19 cellular contexts compared by ENCODE assay signal in the genomic region with DNA sequence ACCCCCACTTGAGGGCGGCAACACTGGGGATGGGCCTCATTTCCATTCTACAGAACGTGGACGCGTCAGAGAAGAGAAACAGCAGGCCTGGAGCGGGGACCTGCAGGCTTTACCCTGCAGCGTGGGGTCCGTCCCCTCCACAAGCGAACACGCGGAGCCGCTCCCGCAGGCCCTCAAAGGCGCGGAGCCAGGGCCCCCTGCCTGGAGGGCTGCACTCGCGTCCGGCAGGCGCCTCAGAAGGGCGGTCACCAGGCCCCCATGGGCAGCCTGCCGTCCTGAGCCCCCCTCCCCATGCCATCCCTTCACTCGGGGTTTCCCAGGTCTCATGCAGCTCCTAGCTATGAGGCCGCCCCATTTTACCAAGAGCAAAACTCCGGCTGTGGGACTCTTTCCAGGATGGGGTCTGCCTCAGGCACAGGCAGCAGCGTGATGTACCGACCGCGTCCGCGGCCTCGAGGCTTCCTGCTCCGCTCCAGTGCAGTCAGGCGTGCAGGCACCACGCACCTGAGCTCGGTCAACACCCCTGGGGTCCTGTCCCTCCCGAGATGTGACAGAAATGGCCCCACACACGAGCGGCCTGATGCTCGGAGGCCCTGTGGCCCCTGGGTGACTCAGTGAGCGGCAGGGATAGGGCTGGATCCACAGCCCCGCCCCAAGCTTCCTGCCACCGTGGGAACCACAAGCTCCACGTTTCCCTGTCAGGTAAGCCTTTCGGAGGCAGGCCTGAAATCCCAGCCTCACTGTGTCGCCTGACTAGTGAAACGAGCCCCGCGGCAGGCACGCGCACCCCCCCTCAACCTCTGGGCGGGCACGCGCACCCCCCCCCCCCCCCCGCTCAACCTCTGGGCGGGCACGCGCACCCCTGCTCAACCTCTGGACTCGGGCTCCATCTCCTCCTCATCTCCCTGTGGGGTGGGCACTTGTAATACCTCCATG. TPM values are rescaled to one million over a fixed set of nuclear protein-coding genes. Genes with fewer than 3 reads are reported as not detected.
DNase-seq lines count a peak whose midpoint lies in the region; ATAC-seq, FAIRE-seq and TF ChIP-seq lines count a peak whose summit lies in the region.
"Had no signal": no experiment of that assay in that cellular context is flagged by ENCODE, and none has a peak within 500 bp of the region (broad histone marks: within the 10 kb centered on the region; RNA-seq: fewer than 3 reads in every experiment).

No MANE protein-coding gene starts in this region.

- peaks cover 9% of the 10 kb centered on the region for H3K79me1 ChIP-seq in neuronal stem cell (ENCODE audit: low read depth, low read length)

- peak; percentile 31 for DNase-seq in NCI-H2029 (lab: John Stamatoyannopoulos, UW)
- no peak for DNase-seq in NCI-H2029 treated with DMSO at 0.1 percent for 48 hours (lab: John Stamatoyannopoulos, UW)
- DNase-seq in Caco-2, result no peak
- DNase-seq in GM12878 (ENCODE audit: low read depth, low spot score), result no peak
- no peak for DNase-seq in neuronal stem cell (ENCODE audit: low spot score)
- no peak for DNase-seq in Kasumi-1 (lab: John Stamatoyannopoulos, UW)
- DNase-seq in RWPE1 (ENCODE audit: low spot score), result no peak
- DNase-seq in occipital lobe (lab: John Stamatoyannopoulos, UW), result no peak
- DNase-seq: BE2C; CD8-positive, alpha-beta T cell; H7; MG63; NCI-H1092 treated with DMSO at 0.1 percent for 48 hours; NCI-H345; OCI-M1; RPMI8226; SW 1271 had no signal

- intact Hi-C loops in Caco-2 (cut with micrococcal nuclease; ENCODE audit: unreplicated experiment), result loop anchor here (10.0 kb wide), 1 partner anchor 541 kb away; a partner anchor contains a TSS
- intact Hi-C loops in GM12878 (cut with micrococcal nuclease; ENCODE audit: unreplicated experiment), result no loop called here

- peak overlapping the region; percentile 58 for H2BK12ac ChIP-seq in neuronal stem cell (ENCODE audit: low read length)

- no peaks in the 10 kb centered on the region for H3K79me2 ChIP-seq in GM12878 (ENCODE audit: control insufficient read depth, insufficient read depth, low read length)

- H3K4me3 Mint-ChIP-seq in Caco-2 (ENCODE audit: unreplicated experiment), result no peak overlapping the region
- H3K4me3 Mint-ChIP-seq: CD8-positive, alpha-beta T cell had no signal

- TF ChIP-seq CTCF in Caco-2 (IDR thresholded peaks at IDR 0.05; ENCODE audit: insufficient read depth in 1 of 2, low read depth in 1 of 2, low read length in 1 of 2, severe bottlenecking in 1 of 2, unreplicated experiment in 1 of 2) (no peak), GM12878 (IDR thresholded peaks at IDR 0.05 in 2 of 3, conservative IDR thresholded peaks at IDR 0.05 in 1 of 3; ENCODE audit: control insufficient read depth in 2 of 3, extremely low read depth in 1 of 3, insufficient read depth in 1 of 3, low read depth in 3 of 3, low read length in 3 of 3) (no peak), RWPE1 (conservative IDR thresholded peaks at IDR 0.05; ENCODE audit: low read depth) (no peak)

- H3K23ac ChIP-seq in neuronal stem cell (ENCODE audit: low read depth, low read length, poor library complexity), result peak overlapping the region; percentile 22

- H3K4me2 ChIP-seq in GM12878 (ENCODE audit: control insufficient read depth, insufficient read depth) (no peak overlapping the region), neuronal stem cell (ENCODE audit: insufficient read depth, low read length, poor library complexity, severe bottlenecking) (no peak overlapping the region)

- H3K27ac Mint-ChIP-seq in Caco-2 (ENCODE audit: unreplicated experiment), result peak overlapping the region; percentile 25
- H3K27ac Mint-ChIP-seq: CD8-positive, alpha-beta T cell had no signal

- no peak for TF ChIP-seq EP300 in GM12878 (IDR thresholded peaks at IDR 0.05; ENCODE audit: borderline replicate concordance in 1 of 2, control insufficient read depth in 1 of 2, low read depth in 2 of 2, low read length in 2 of 2)

- RAD21 ChIA-PET in GM12878 (lab: Charles Lee; ENCODE audit: unreplicated experiment), result no interaction called here

- no peak for TF ChIP-seq RAD21 in GM12878 (IDR thresholded peaks at IDR 0.05; ENCODE audit: insufficient read depth, low read depth, low read length)

- no peak overlapping the region for H4K91ac ChIP-seq in neuronal stem cell (ENCODE audit: low read depth, low read length, poor library complexity)

- H3K27ac ChIP-seq in GM12878 (ENCODE audit: control insufficient read depth, insufficient read depth) (no peak overlapping the region), neuronal stem cell (replicated peaks; ENCODE audit: low read length) (no peak overlapping the region), RWPE1 (no peak overlapping the region)
- H3K27ac ChIP-seq: 22Rv1 had no signal

- ATAC-seq in GM12878, result no peak
- ATAC-seq: CD8-positive, alpha-beta T cell had no signal

- in situ Hi-C loops in GM12878 (cut with MboI), result no loop called here

- H3K4me3 ChIP-seq in Caco-2 (ENCODE audit: low read depth, low read length), result no peak overlapping the region
- H3K4me3 ChIP-seq in GM12878, result no peak overlapping the region
- no peak overlapping the region for H3K4me3 ChIP-seq in neuronal stem cell (ENCODE audit: low read length in 2 of 2)
- H3K4me3 ChIP-seq: MG63 had no signal

- no peak for FAIRE-seq in GM12878 (lab: Jason Lieb, UNC)

- no peak overlapping the region for H4K8ac ChIP-seq in neuronal stem cell (ENCODE audit: low read depth, low read length)

- 82% methylated on average over 50 of the region's 57 CpGs for WGBS in GM12878 (ENCODE audit: insufficient coverage, insufficient replicate concordance, low lambda C conversion rate, missing lambda C conversion rate)
- WGBS in neuronal stem cell (ENCODE audit: extremely low coverage in 2 of 2, insufficient read length in 2 of 2, insufficient replicate concordance in 1 of 2), 2 donors, result no CpG with 5 or more reads among the region's 57 CpGs

- POLR2A ChIA-PET in Caco-2 (lab: Charles Lee), result no interaction called here
- POLR2A ChIA-PET in GM12878 (lab: Charles Lee), result no interaction called here
- POLR2A ChIA-PET in RWPE1 (lab: Yijun Ruan, JAX; ENCODE audit: low non-redundant PET), result no interaction called here

- no TSS peak for BruUV-seq in Caco-2 (replicated peaks; lab: Mats Ljungman, UMichigan)
- no TSS peak for BruUV-seq in GM12878 (replicated peaks; lab: Mats Ljungman, UMichigan)

- peak overlapping the region; percentile 82 for H3K14ac ChIP-seq in neuronal stem cell (ENCODE audit: low read length)

- peaks cover 68% of the 10 kb centered on the region for H3K36me3 Mint-ChIP-seq in Caco-2 (ENCODE audit: insufficient read depth, unreplicated experiment)

- no peak overlapping the region for H3K4ac ChIP-seq in neuronal stem cell (ENCODE audit: low read length)

- H2BK120ac ChIP-seq in neuronal stem cell (ENCODE audit: low read depth, low read length), result peak overlapping the region; percentile 61

- H3K27me3 ChIP-seq in Caco-2 (replicated peaks; ENCODE audit: control insufficient read depth, insufficient read depth, low read length) (no peaks in the 10 kb centered on the region), GM12878 (replicated peaks in 1 of 2; ENCODE audit: control insufficient read depth in 2 of 2, insufficient read depth in 2 of 2, low read length in 1 of 2) (no peaks in the 10 kb centered on the region), neuronal stem cell (ENCODE audit: control insufficient read depth in 3 of 3, insufficient read depth in 3 of 3, low read depth in 1 of 3, low read length in 3 of 3) (peaks cover 0 to 2% (median 0%) of the 10 kb centered on the region in 3 experiments)
- H3K27me3 ChIP-seq: BE2C, MG63 had no signal

- H4K20me1 ChIP-seq in GM12878 (ENCODE audit: control insufficient read depth, insufficient read depth), result no peaks in the 10 kb centered on the region

- H3K9me3 ChIP-seq in Caco-2 (no peaks in the 10 kb centered on the region), GM12878 (replicated peaks; ENCODE audit: control insufficient read depth, insufficient read depth, low read length) (no peaks in the 10 kb centered on the region), neuronal stem cell (replicated peaks in 1 of 2; ENCODE audit: control insufficient read depth in 2 of 2, insufficient read depth in 1 of 2, low read depth in 1 of 2, low read length in 2 of 2) (no peaks in the 10 kb centered on the region)
- H3K9me3 ChIP-seq: BE2C, MG63 had no signal

- H2AK5ac ChIP-seq in neuronal stem cell (ENCODE audit: low read depth, low read length), result peak overlapping the region; percentile 64

- H2BK5ac ChIP-seq in neuronal stem cell (ENCODE audit: low read length), result no peak overlapping the region

- H2AFZ ChIP-seq in GM12878 (ENCODE audit: control insufficient read depth, low read depth, low read length), result no peak overlapping the region
- no peak overlapping the region for H2AFZ ChIP-seq in neuronal stem cell (ENCODE audit: low read length)

- peaks cover 12% of the 10 kb centered on the region for H3K4me1 Mint-ChIP-seq in Caco-2 (ENCODE audit: low read depth, unreplicated experiment)

- H3K18ac ChIP-seq in neuronal stem cell (ENCODE audit: low read length), result peak overlapping the region; percentile 27

- H3K9ac ChIP-seq in GM12878 (ENCODE audit: control insufficient read depth, insufficient read depth, low read length) (no peak overlapping the region), neuronal stem cell (ENCODE audit: low read depth, low read length, poor library complexity) (peak overlapping the region; percentile 44)

- TF ChIP-seq POLR2A in GM12878 (IDR thresholded peaks at IDR 0.05; ENCODE audit: low read depth, low read length), result peak; percentile 47

- SMC1A ChIA-PET in GM12878 (lab: Charles Lee; ENCODE audit: uncharacterized antibody, unreplicated experiment), result no interaction called here

- H2BK15ac ChIP-seq in neuronal stem cell (ENCODE audit: low read length), result no peak overlapping the region

- CTCF ChIA-PET in Caco-2 (lab: Charles Lee), result no interaction called here
- CTCF ChIA-PET in GM12878 (lab: Yijun Ruan, JAX), result interaction anchor here (0.9 to 1.1 kb wide), 2 partner anchors 29 to 36 kb away, joined by 3 to 4 read pairs; no protein-coding TSS in a partner anchor
- CTCF ChIA-PET in RWPE1 (lab: Yijun Ruan, JAX), result no interaction called here

- H3K4me1 ChIP-seq in Caco-2 (no peaks in the 10 kb centered on the region; the same call in 1 of the 2 replicates), GM12878 (ENCODE audit: control insufficient read depth, insufficient read depth, low read length) (peaks cover 5% of the 10 kb centered on the region; the same call in 1 of the 2 replicates), neuronal stem cell (ENCODE audit: control insufficient read depth in 2 of 2, insufficient read depth in 1 of 2, low read depth in 1 of 2, low read length in 2 of 2) (peaks cover 3 to 8% of the 10 kb centered on the region in 2 donors)

- H3K9me3 Mint-ChIP-seq in Caco-2 (ENCODE audit: unreplicated experiment), result no peaks in the 10 kb centered on the region
- H3K9me3 Mint-ChIP-seq: CD8-positive, alpha-beta T cell had no signal

- no peaks in the 10 kb centered on the region for H3K27me3 Mint-ChIP-seq in Caco-2 (ENCODE audit: insufficient read depth, unreplicated experiment)

- peaks cover 3% of the 10 kb centered on the region for H3K36me3 ChIP-seq in Caco-2 (ENCODE audit: control insufficient read depth, insufficient read depth, low read length)
- no peaks in the 10 kb centered on the region for H3K36me3 ChIP-seq in GM12878 (ENCODE audit: control insufficient read depth in 2 of 2, insufficient read depth in 2 of 2, low read length in 1 of 2)
- H3K36me3 ChIP-seq in neuronal stem cell (replicated peaks in 1 of 2; ENCODE audit: control insufficient read depth in 2 of 2, insufficient read depth in 2 of 2, low read length in 2 of 2), result peaks cover 10 to 13% of the 10 kb centered on the region in 2 donors
- H3K36me3 ChIP-seq: BE2C had no signal

RNA-seq across cellular contexts. Expression of a gene that starts 5.2 kb away (rescaled TPM):
- total RNA-seq in Caco-2 (2022) (16.5 and 20.1 TPM in 2 replicates), GM12878 (2014; rRNA removed) (16.8 and 24.6 TPM in 2 replicates), GM12878 (2014; rRNA removed; fragmentation: Illumina TruSeq; extraction: Trizol) (2.6 and 2.8 TPM in 2 replicates), GM12878 (2021) (20.3 and 23.6 TPM in 2 replicates), occipital lobe (5.0 TPM)
- total RNA-seq in GM12878 (2013; cell fraction: nucleolus; rRNA removed), result 19.8 and 23.7 TPM in 2 replicates
- polyA plus RNA-seq in GM12878 (2011; ENCODE audit: low read depth), result 4.9 TPM
- polyA plus RNA-seq in GM12878 (2011; rRNA removed) (2.8 and 5.2 TPM in 2 replicates), GM12878 (2014; fragmentation: Illumina TruSeq; extraction: Trizol) (0.52 and 1.3 TPM in 2 replicates), GM12878 (2014; fragmentation: Nextera tagmentation; extraction: Ambion mirVana) (1 to 10 TPM in 1 of 2 experiments, under 1 TPM in 1; 0.14 to 2.1 TPM), GM12878 (2014; rRNA removed) (24.8 and 27.1 TPM in 2 replicates), GM12878 (2016; fragmentation: Nextera tagmentation; extraction: Ambion mirVana) (10 to 100 TPM; 17.5 to 20.9 TPM)
- polyA plus RNA-seq in GM12878 (2011; cell fraction: cytosol; rRNA removed), result 8.2 and 16.1 TPM in 2 replicates
- polyA plus RNA-seq in GM12878 (2011; cell fraction: nucleus; rRNA removed), result 87.0 and 101 TPM in 2 replicates
- polyA plus RNA-seq in GM12878 (2012), result 21.9 and 22.9 TPM in 2 replicates
- polyA minus RNA-seq in GM12878 (2011; rRNA and poly(A)+ RNA removed), result 1.4 and 5.8 TPM in 2 replicates
- polyA minus RNA-seq in GM12878 (2011; cell fraction: cytosol; rRNA and poly(A)+ RNA removed), result 1.8 and 2.8 TPM in 2 replicates
- polyA minus RNA-seq in GM12878 (2011; cell fraction: nucleus; rRNA and poly(A)+ RNA removed), result 7.5 and 11.9 TPM in 2 replicates
- polyA plus RNA-seq in neuronal stem cell (2013, experiment 1 of 2), result 13.0 TPM
- polyA plus RNA-seq in neuronal stem cell (2013, experiment 2 of 2), result 12.0 TPM

RNA-seq across cellular contexts. Expression of a gene that starts 19.5 kb away (rescaled TPM):
- 0.07 and 0.20 TPM in 2 replicates for total RNA-seq in Caco-2 (2022)
- 0.42 and 0.61 TPM in 2 replicates for total RNA-seq in GM12878 (2013; cell fraction: nucleolus; rRNA removed)
- 2.6 and 2.7 TPM in 2 replicates for total RNA-seq in GM12878 (2014; rRNA removed)
- 3.5 and 4.4 TPM in 2 replicates for total RNA-seq in GM12878 (2014; rRNA removed; fragmentation: Illumina TruSeq; extraction: Trizol)
- total RNA-seq in GM12878 (2021), result 9.1 and 9.9 TPM in 2 replicates
- 4.9 TPM for polyA plus RNA-seq in GM12878 (2011; ENCODE audit: low read depth)
- 0.03 and 0.17 TPM in 2 replicates for polyA plus RNA-seq in GM12878 (2011; rRNA removed)
- polyA plus RNA-seq in GM12878 (2011; cell fraction: cytosol; rRNA removed), result 0.03 TPM in 1 of 2 replicates, not detected in the other
- polyA plus RNA-seq in GM12878 (2011; cell fraction: nucleus; rRNA removed), result 0.22 and 0.30 TPM in 2 replicates
- polyA plus RNA-seq in GM12878 (2012), result 5.5 and 6.1 TPM in 2 replicates
- 0.86 and 2.4 TPM in 2 replicates for polyA plus RNA-seq in GM12878 (2014; fragmentation: Illumina TruSeq; extraction: Trizol)
- polyA plus RNA-seq in GM12878 (2014; fragmentation: Nextera tagmentation; extraction: Ambion mirVana), result under 1 TPM; 0.34 to 0.82 TPM
- 4.1 and 4.8 TPM in 2 replicates for polyA plus RNA-seq in GM12878 (2014; rRNA removed)
- 1 to 10 TPM; 2.5 to 3.7 TPM for polyA plus RNA-seq in GM12878 (2016; fragmentation: Nextera tagmentation; extraction: Ambion mirVana)
- 0.05 TPM in 1 of 2 replicates, not detected in the other for polyA minus RNA-seq in GM12878 (2011; rRNA and poly(A)+ RNA removed)
- 4.4 TPM in 1 of 2 replicates, not detected in the other for polyA minus RNA-seq in GM12878 (2011; cell fraction: cytosol; rRNA and poly(A)+ RNA removed)
- polyA minus RNA-seq in GM12878 (2011; cell fraction: nucleus; rRNA and poly(A)+ RNA removed), result under 0.01 and 0.38 TPM in 2 replicates
- 0.03 TPM for polyA plus RNA-seq in neuronal stem cell (2013, experiment 1 of 2)
- 0.03 TPM for polyA plus RNA-seq in neuronal stem cell (2013, experiment 2 of 2)
- total RNA-seq in occipital lobe, result 1.2 TPM

RNA-seq across cellular contexts. Expression of a gene that starts 34.1 kb away (rescaled TPM):
- total RNA-seq in Caco-2 (2022), result 137 and 140 TPM in 2 replicates
- total RNA-seq in GM12878 (2013; cell fraction: nucleolus; rRNA removed), result 144 and 180 TPM in 2 replicates
- 127 and 146 TPM in 2 replicates for total RNA-seq in GM12878 (2014; rRNA removed)
- total RNA-seq in GM12878 (2014; rRNA removed; fragmentation: Illumina TruSeq; extraction: Trizol), result 52.6 and 56.1 TPM in 2 replicates
- total RNA-seq in GM12878 (2021), result 192 and 194 TPM in 2 replicates
- polyA plus RNA-seq in GM12878 (2011; ENCODE audit: low read depth), result 60.4 TPM
- polyA plus RNA-seq in GM12878 (2011; rRNA removed), result 43.3 and 94.2 TPM in 2 replicates
- 130 and 162 TPM in 2 replicates for polyA plus RNA-seq in GM12878 (2011; cell fraction: cytosol; rRNA removed)
- 550 and 578 TPM in 2 replicates for polyA plus RNA-seq in GM12878 (2011; cell fraction: nucleus; rRNA removed)
- polyA plus RNA-seq in GM12878 (2012), result 148 and 190 TPM in 2 replicates
- polyA plus RNA-seq in GM12878 (2014; fragmentation: Illumina TruSeq; extraction: Trizol), result 7.8 and 45.7 TPM in 2 replicates
- polyA plus RNA-seq in GM12878 (2014; fragmentation: Nextera tagmentation; extraction: Ambion mirVana), result 10 to 100 TPM in 1 of 2 experiments, 1 to 10 TPM in 1; 1.2 to 11.2 TPM
- 130 and 154 TPM in 2 replicates for polyA plus RNA-seq in GM12878 (2014; rRNA removed)
- 100 to 1,000 TPM; 184 to 191 TPM for polyA plus RNA-seq in GM12878 (2016; fragmentation: Nextera tagmentation; extraction: Ambion mirVana)
- 76.6 and 156 TPM in 2 replicates for polyA minus RNA-seq in GM12878 (2011; rRNA and poly(A)+ RNA removed)
- 59.1 and 73.4 TPM in 2 replicates for polyA minus RNA-seq in GM12878 (2011; cell fraction: cytosol; rRNA and poly(A)+ RNA removed)
- polyA minus RNA-seq in GM12878 (2011; cell fraction: nucleus; rRNA and poly(A)+ RNA removed), result 62.3 and 85.3 TPM in 2 replicates
- 37.4 TPM for polyA plus RNA-seq in neuronal stem cell (2013, experiment 1 of 2)
- 35.9 TPM for polyA plus RNA-seq in neuronal stem cell (2013, experiment 2 of 2)
- total RNA-seq in occipital lobe, result 107 TPM

RNA-seq across cellular contexts. Expression of a gene that starts 48.3 kb away (rescaled TPM):
- total RNA-seq in Caco-2 (2022), result not detected in 2 replicates
- total RNA-seq in GM12878 (2013; cell fraction: nucleolus; rRNA removed), result 0.81 and 0.83 TPM in 2 replicates
- not detected in 2 replicates for total RNA-seq in GM12878 (2014; rRNA removed)
- total RNA-seq in GM12878 (2014; rRNA removed; fragmentation: Illumina TruSeq; extraction: Trizol), result not detected in 2 replicates
- 0.10 TPM in 1 of 2 replicates, not detected in the other for total RNA-seq in GM12878 (2021)
- not detected for polyA plus RNA-seq in GM12878 (2011; ENCODE audit: low read depth)
- 0.03 and 0.05 TPM in 2 replicates for polyA plus RNA-seq in GM12878 (2011; rRNA removed)
- 0.04 and 0.08 TPM in 2 replicates for polyA plus RNA-seq in GM12878 (2011; cell fraction: cytosol; rRNA removed)
- polyA plus RNA-seq in GM12878 (2011; cell fraction: nucleus; rRNA removed), result 0.61 and 1.2 TPM in 2 replicates
- polyA plus RNA-seq in GM12878 (2012), result 0.04 TPM in 1 of 2 replicates, not detected in the other
- polyA plus RNA-seq in GM12878 (2014; fragmentation: Illumina TruSeq; extraction: Trizol), result not detected in 2 replicates
- not detected for polyA plus RNA-seq in GM12878 (2014; fragmentation: Nextera tagmentation; extraction: Ambion mirVana)
- not detected in 2 replicates for polyA plus RNA-seq in GM12878 (2014; rRNA removed)
- not detected for polyA plus RNA-seq in GM12878 (2016; fragmentation: Nextera tagmentation; extraction: Ambion mirVana)
- 0.10 and 0.15 TPM in 2 replicates for polyA minus RNA-seq in GM12878 (2011; rRNA and poly(A)+ RNA removed)
- polyA minus RNA-seq in GM12878 (2011; cell fraction: cytosol; rRNA and poly(A)+ RNA removed), result not detected in 2 replicates
- polyA minus RNA-seq in GM12878 (2011; cell fraction: nucleus; rRNA and poly(A)+ RNA removed), result 0.10 and 0.12 TPM in 2 replicates
- not detected for polyA plus RNA-seq in neuronal stem cell (2013, experiment 1 of 2)
- not detected for polyA plus RNA-seq in neuronal stem cell (2013, experiment 2 of 2)
- total RNA-seq in occipital lobe, result not detected
- total RNA-seq: CD8-positive, alpha-beta T cell; SK-MEL-5 had no signal
